Comparison of ENCODE assay signal across 21 cellular contexts in the genomic region with DNA sequence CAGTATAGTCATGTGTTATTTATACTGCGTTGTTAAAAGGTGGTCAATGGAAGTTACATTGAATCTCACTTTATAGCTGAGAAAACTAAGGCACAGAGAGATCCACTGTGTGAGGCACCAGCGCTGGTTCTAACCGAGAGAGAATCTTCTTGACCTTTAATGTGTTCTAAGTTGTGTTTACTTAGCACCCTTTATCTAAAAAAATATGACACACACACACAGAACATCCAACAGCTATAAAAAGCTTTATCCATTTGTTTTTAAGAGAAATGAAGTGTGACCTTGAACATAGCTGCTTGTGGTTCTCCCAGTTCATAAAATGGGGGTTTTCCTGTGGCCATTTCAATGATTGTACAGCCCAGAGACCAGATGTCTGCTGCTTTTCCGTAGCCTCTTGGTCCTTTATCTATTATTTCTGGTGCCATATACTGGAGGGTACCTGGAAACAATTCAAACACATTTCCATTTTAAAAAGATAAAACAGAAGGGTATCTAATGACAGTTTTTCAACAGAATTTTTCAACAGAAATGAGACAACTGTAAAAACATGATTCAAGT. TPM values are rescaled to one million over a fixed set of nuclear protein-coding genes. Genes with fewer than 3 reads are reported as not detected.
DNase-seq lines count a peak whose midpoint lies in the region; ATAC-seq, FAIRE-seq and TF ChIP-seq lines count a peak whose summit lies in the region.
"Had no signal": no experiment of that assay in that cellular context is flagged by ENCODE, and none has a peak within 500 bp of the region (broad histone marks: within the 10 kb centered on the region; RNA-seq: fewer than 3 reads in every experiment).

No MANE protein-coding gene starts in this region.

- no peak overlapping the region for H4K91ac ChIP-seq in mesenchymal stem cell (ENCODE audit: low read length)

- H3K9me2 ChIP-seq in GM23248 (ENCODE audit: insufficient read depth): no peaks in the 10 kb centered on the region

- H4K20me1 ChIP-seq in HepG2 (ENCODE audit: insufficient read depth, low read length) (no peaks in the 10 kb centered on the region), GM23248 (ENCODE audit: insufficient read depth) (no peaks in the 10 kb centered on the region)

- ATAC-seq in HepG2 (no peak), upper lobe of left lung (ENCODE audit: low FRiP score in 2 of 2) (no peak)
- ATAC-seq: right lobe of liver had no signal

- H4K8ac ChIP-seq in mesenchymal stem cell (ENCODE audit: low read length): no peak overlapping the region

- no peak for FAIRE-seq in HepG2 (lab: Jason Lieb, UNC)
- FAIRE-seq: islet of Langerhans had no signal

- H3K4me1 ChIP-seq in liver (ENCODE audit: control insufficient read depth in 4 of 4, insufficient read depth in 4 of 4, low read length in 3 of 4): peaks cover 0 to 14% (median 5%) of the 10 kb centered on the region in 4 donors
- no peaks in the 10 kb centered on the region for H3K4me1 ChIP-seq in HepG2 (ENCODE audit: insufficient read depth, low read length)
- peaks cover 37 to 72% of the 10 kb centered on the region in 2 donors for H3K4me1 ChIP-seq in adrenal gland (replicated peaks in 1 of 2)
- H3K4me1 ChIP-seq in mesenchymal stem cell (ENCODE audit: control insufficient read depth, insufficient read depth, low read depth, low read length): peaks cover 13% of the 10 kb centered on the region
- H3K4me1 ChIP-seq in GM23248 (ENCODE audit: insufficient read depth): peaks cover 28% of the 10 kb centered on the region
- peaks cover 17 to 25% (median 18%) of the 10 kb centered on the region in 4 donors for H3K4me1 ChIP-seq in upper lobe of left lung

- no peak overlapping the region for H2BK15ac ChIP-seq in mesenchymal stem cell (ENCODE audit: low read depth, poor library complexity, severe bottlenecking)

- no peak overlapping the region for H3K4ac ChIP-seq in mesenchymal stem cell (ENCODE audit: low read depth in 1 of 2, low read length in 2 of 2)

- H3K23ac ChIP-seq in mesenchymal stem cell (ENCODE audit: low read length in 2 of 2): no peak overlapping the region

- H2AFZ ChIP-seq in HepG2 (ENCODE audit: low read length) (no peak overlapping the region), mesenchymal stem cell (ENCODE audit: low read depth, low read length) (no peak overlapping the region), GM23248 (no peak overlapping the region)

- H3K9me3 ChIP-seq in liver (ENCODE audit: control insufficient read depth in 4 of 4, low read length in 3 of 4) (no peaks in the 10 kb centered on the region), HepG2 (ENCODE audit: low read length) (no peaks in the 10 kb centered on the region), adrenal gland (replicated peaks in 1 of 3) (no peaks in the 10 kb centered on the region), mesenchymal stem cell (ENCODE audit: control insufficient read depth, low read length) (no peaks in the 10 kb centered on the region), GM23248 (ENCODE audit: low read depth) (no peaks in the 10 kb centered on the region), upper lobe of left lung (no peaks in the 10 kb centered on the region)
- H3K9me3 ChIP-seq: right lobe of liver had no signal

- TF ChIP-seq POLR2A in HepG2 (IDR thresholded peaks at IDR 0.05; ENCODE audit: insufficient read depth in 1 of 2, low read depth in 2 of 2, low read length in 2 of 2) (no peak), adrenal gland (IDR thresholded peaks at IDR 0.05) (peak in 1 of 2 donors; percentile 37), upper lobe of left lung (IDR thresholded peaks at IDR 0.05) (no peak)

- POLR2A ChIA-PET in HepG2 (lab: Yijun Ruan, JAX): no interaction called here

- H3K36me3 ChIP-seq in liver (ENCODE audit: control insufficient read depth in 4 of 4, insufficient read depth in 3 of 4, low read depth in 1 of 4, low read length in 3 of 4): peaks cover 0 to 3% (median 1%) of the 10 kb centered on the region in 4 donors
- no peaks in the 10 kb centered on the region for H3K36me3 ChIP-seq in HepG2 (replicated peaks in 1 of 2; ENCODE audit: control insufficient read depth in 1 of 2, insufficient read depth in 2 of 2, low read length in 2 of 2)
- H3K36me3 ChIP-seq in adrenal gland (replicated peaks in 1 of 2): peaks cover 0 to 58% of the 10 kb centered on the region in 2 donors
- no peaks in the 10 kb centered on the region for H3K36me3 ChIP-seq in mesenchymal stem cell (ENCODE audit: control insufficient read depth in 1 of 2, insufficient read depth in 2 of 2, low read depth in 1 of 2, low read length in 2 of 2)
- H3K36me3 ChIP-seq in GM23248 (ENCODE audit: low read depth): no peaks in the 10 kb centered on the region
- H3K36me3 ChIP-seq in upper lobe of left lung: peaks cover 0 to 25% (median 10%) of the 10 kb centered on the region in 4 donors
- H3K36me3 ChIP-seq: right lobe of liver had no signal

- DNase-seq in HepG2 (ENCODE audit: low spot score) (no peak), adrenal gland (peak in 1 of 7 donors; percentile 7), mesenchymal stem cell (peak; percentile 68), GM23248 (no peak), upper lobe of left lung (no peak)
- DNase-seq in activated naive CD4-positive, alpha-beta T cell treated with anti-CD3 and anti-CD28 coated beads, Interleukin-2, amount 50 U/mL, for 16 hours: no peak
- DNase-seq: activated CD4-positive, alpha-beta T cell treated with anti-CD3 and anti-CD28 coated beads, Interleukin-2, amount 50 U/mL, for 4 hours; activated gamma-delta T cell; amniotic stem cell; CD4-positive, alpha-beta memory T cell; dorsolateral prefrontal cortex; foreskin fibroblast; H7; hippocampal formation; naive B cell; NCI-H1930; right lobe of liver; substantia nigra had no signal

- H3F3A ChIP-seq in GM23248 (ENCODE audit: insufficient read depth): peaks cover 33% of the 10 kb centered on the region

- intact Hi-C loops in HepG2 (cut with micrococcal nuclease; ENCODE audit: unreplicated experiment) (no loop called here), adrenal gland (cut with DNase I) (no loop called here)

- H2BK5ac ChIP-seq in mesenchymal stem cell (ENCODE audit: low read depth, low read length, poor library complexity, severe bottlenecking): no peak overlapping the region

- H3K79me1 ChIP-seq in mesenchymal stem cell (replicated peaks; ENCODE audit: low read length, poor library complexity, severe bottlenecking): peaks cover 2% of the 10 kb centered on the region

- no peak overlapping the region for H2BK120ac ChIP-seq in mesenchymal stem cell (ENCODE audit: low read depth, low read length)

- H3K27ac ChIP-seq in liver (ENCODE audit: low read depth in 1 of 2, low read length in 2 of 2): no peak overlapping the region
- no peak overlapping the region for H3K27ac ChIP-seq in HepG2 (ENCODE audit: extremely low read length, insufficient read depth, low read length)
- peak overlapping the region in 4 of 5 donors; percentile 3 to 61 (median 36) for H3K27ac ChIP-seq in adrenal gland
- peak overlapping the region; percentile 47 for H3K27ac ChIP-seq in mesenchymal stem cell (ENCODE audit: low read length, poor library complexity, severe bottlenecking)
- H3K27ac ChIP-seq in GM23248: no peak overlapping the region
- no peak overlapping the region for H3K27ac ChIP-seq in upper lobe of left lung
- H3K27ac ChIP-seq: dorsolateral prefrontal cortex, epithelial cell of prostate, right lobe of liver had no signal

- TF ChIP-seq EP300 in HepG2 (IDR thresholded peaks at IDR 0.05; ENCODE audit: low read depth in 2 of 2, low read length in 2 of 2) (no peak), HepG2 (CRISPR knock-in tag; IDR thresholded peaks at IDR 0.05; ENCODE audit: borderline replicate concordance) (no peak), upper lobe of left lung (IDR thresholded peaks at IDR 0.05) (no peak)

- H2BK12ac ChIP-seq in mesenchymal stem cell (ENCODE audit: low read length in 2 of 2): no peak overlapping the region

- no peak overlapping the region for H3K14ac ChIP-seq in mesenchymal stem cell (ENCODE audit: low read length in 2 of 2)

- no peak overlapping the region for H3K18ac ChIP-seq in mesenchymal stem cell (ENCODE audit: low read depth in 1 of 2, low read length in 2 of 2)

- TF ChIP-seq CTCF in liver (IDR thresholded peaks at IDR 0.05; ENCODE audit: low read depth, low read length, missing input control) (no peak), HepG2 (CRISPR knock-in tag; IDR thresholded peaks at IDR 0.05) (no peak), adrenal gland (IDR thresholded peaks at IDR 0.05) (no peak), upper lobe of left lung (IDR thresholded peaks at IDR 0.05) (no peak)

- 75% methylated on average over 4 of the region's 4 CpGs for WGBS in liver
- WGBS in HepG2 (ENCODE audit: low lambda C conversion rate): 12% methylated on average over 4 of the region's 4 CpGs
- 32 to 49% (median 38%) methylated on average over 4 of the region's 4 CpGs for WGBS in adrenal gland, 4 donors
- WGBS in mesenchymal stem cell: 73% methylated on average over 2 of the region's 4 CpGs
- 97 to 100% methylated on average over 4 of the region's 4 CpGs for WGBS in GM23248 (ENCODE audit: low coverage in 1 of 2, low lambda C conversion rate in 2 of 2, missing lambda C conversion rate in 2 of 2), 2 experiments
- 79 to 86% methylated on average over 4 of the region's 4 CpGs for WGBS in upper lobe of left lung, 2 donors

- TF ChIP-seq RAD21 in liver (IDR thresholded peaks at IDR 0.05): no peak
- no peak for TF ChIP-seq RAD21 in HepG2 (CRISPR knock-in tag; IDR thresholded peaks at IDR 0.05)

- no peak overlapping the region for H3K4me3 ChIP-seq in liver (ENCODE audit: low read depth in 1 of 3, low read length in 3 of 3)
- no peak overlapping the region for H3K4me3 ChIP-seq in HepG2 (replicated peaks in 1 of 3; ENCODE audit: insufficient read depth in 1 of 3, low read depth in 2 of 3, low read length in 3 of 3)
- H3K4me3 ChIP-seq in adrenal gland: no peak overlapping the region
- no peak overlapping the region for H3K4me3 ChIP-seq in mesenchymal stem cell (ENCODE audit: insufficient read depth in 1 of 2, low read depth in 1 of 2, low read length in 2 of 2)
- H3K4me3 ChIP-seq in GM23248: no peak overlapping the region
- H3K4me3 ChIP-seq in upper lobe of left lung: no peak overlapping the region
- H3K4me3 ChIP-seq: dorsolateral prefrontal cortex, right lobe of liver had no signal

- no peak overlapping the region for H2AK5ac ChIP-seq in mesenchymal stem cell (ENCODE audit: low read length, severe bottlenecking)

- H3K9ac ChIP-seq in liver (ENCODE audit: low read depth in 1 of 2, low read length in 2 of 2) (no peak overlapping the region), HepG2 (ENCODE audit: insufficient read depth, low read depth, low read length) (no peak overlapping the region), mesenchymal stem cell (ENCODE audit: low read length) (no peak overlapping the region), GM23248 (no peak overlapping the region)

- in situ Hi-C loops in HepG2 (cut with HindIII; ENCODE audit: extremely low pct_ligation_motif_present, low pct_unique_long_range_greater_than_20kb) (no loop called here), GM23248 (cut with MboI) (no loop called here)

- no peak overlapping the region for H3K4me2 ChIP-seq in HepG2 (ENCODE audit: low read depth, low read length)
- H3K4me2 ChIP-seq in mesenchymal stem cell (ENCODE audit: low read length, poor library complexity, severe bottlenecking): no peak overlapping the region
- no peak overlapping the region for H3K4me2 ChIP-seq in GM23248 (ENCODE audit: unreplicated experiment)

- CTCF ChIA-PET in HepG2 (lab: Yijun Ruan, JAX; ENCODE audit: low intra/inter-chr PET ratio, low total read pairs): no interaction called here

- H3K79me2 ChIP-seq in HepG2 (ENCODE audit: insufficient read depth, low read length) (no peaks in the 10 kb centered on the region), GM23248 (ENCODE audit: insufficient read depth) (no peaks in the 10 kb centered on the region)

- no TSS peak for BruUV-seq in HepG2 (replicated peaks; lab: Mats Ljungman, UMichigan)

- no peaks in the 10 kb centered on the region for H3K27me3 ChIP-seq in liver (ENCODE audit: control insufficient read depth in 4 of 4, insufficient read depth in 4 of 4, low read length in 3 of 4)
- H3K27me3 ChIP-seq in HepG2 (ENCODE audit: control insufficient read depth in 1 of 2, insufficient read depth in 2 of 2, low read length in 2 of 2): no peaks in the 10 kb centered on the region
- no peaks in the 10 kb centered on the region for H3K27me3 ChIP-seq in adrenal gland
- H3K27me3 ChIP-seq in mesenchymal stem cell (ENCODE audit: control insufficient read depth in 1 of 2, insufficient read depth in 1 of 2, low read length in 2 of 2): no peaks in the 10 kb centered on the region
- no peaks in the 10 kb centered on the region for H3K27me3 ChIP-seq in GM23248 (replicated peaks; ENCODE audit: insufficient read depth)
- H3K27me3 ChIP-seq in upper lobe of left lung: no peaks in the 10 kb centered on the region
- H3K27me3 ChIP-seq: dorsolateral prefrontal cortex, right lobe of liver had no signal

RNA-seq across cellular contexts. Expression of gene MAP7, which starts 54.8 kb away (rescaled TPM):
- total RNA-seq in liver (10 to 100 TPM in 1 of 2 donors, 1 to 10 TPM in 1; 3.2 to 17.5 TPM), HepG2 (2016; rRNA removed; fragmentation: Illumina TruSeq; extraction: Trizol) (0.04 and 0.07 TPM in 2 replicates), adrenal gland (10 to 100 TPM in 7 of 8 donors, 1 to 10 TPM in 1; 9.8 to 26.4 (median 11.9) TPM), upper lobe of left lung (10 to 100 TPM; 18.1 to 26.6 (median 24.2) TPM)
- polyA plus RNA-seq in liver (1 to 10 TPM; 8.1 to 8.4 TPM), HepG2 (2011; rRNA removed) (not detected in 2 replicates), adrenal gland (10 to 100 TPM in 1 of 3 donors, 1 to 10 TPM in 2; 4.7 to 31.6 (median 9.1) TPM), GM23248 (2016; fragmentation: Nextera tagmentation; extraction: Ambion mirVana) (0.79 TPM in 2 replicates)
- not detected in 2 replicates for total RNA-seq in HepG2 (2016; cell fraction: cytosol; rRNA removed; fragmentation: Illumina TruSeq; extraction: Trizol; ENCODE audit: low read depth)
- total RNA-seq in HepG2 (2016; cell fraction: insoluble cytoplasmic fraction; rRNA removed; fragmentation: Illumina TruSeq; extraction: Trizol): not detected in 2 replicates
- 0.06 and 0.07 TPM in 2 replicates for total RNA-seq in HepG2 (2016; cell fraction: membrane; rRNA removed; fragmentation: Illumina TruSeq; extraction: Trizol)
- total RNA-seq in HepG2 (2016; cell fraction: nucleus; rRNA removed; fragmentation: Illumina TruSeq; extraction: Trizol): not detected in 2 replicates
- polyA plus RNA-seq in HepG2 (2011; cell fraction: cytosol; rRNA removed): not detected in 2 replicates
- not detected in 2 replicates for polyA plus RNA-seq in HepG2 (2011; cell fraction: nucleus; rRNA removed)
- not detected in 2 replicates for polyA plus RNA-seq in HepG2 (2012)
- polyA plus RNA-seq in HepG2 (2016; cell fraction: cytosol; fragmentation: Illumina TruSeq; extraction: Trizol; ENCODE audit: low read depth): not detected in 2 replicates
- polyA plus RNA-seq in HepG2 (2016; cell fraction: insoluble cytoplasmic fraction; fragmentation: Illumina TruSeq; extraction: Trizol; ENCODE audit: low read depth): 0.05 and 0.13 TPM in 2 replicates
- not detected in 2 replicates for polyA plus RNA-seq in HepG2 (2016; cell fraction: membrane; fragmentation: Illumina TruSeq; extraction: Trizol; ENCODE audit: low read depth)
- polyA plus RNA-seq in HepG2 (2016; cell fraction: nucleus; fragmentation: Illumina TruSeq; extraction: Trizol; ENCODE audit: insufficient read depth, low read depth): not detected in 2 replicates
- 26.0 TPM in 1 of 2 replicates, not detected in the other for polyA minus RNA-seq in HepG2 (2011; rRNA and poly(A)+ RNA removed; ENCODE audit: low replicate concordance)
- polyA minus RNA-seq in HepG2 (2011; cell fraction: cytosol; rRNA and poly(A)+ RNA removed): 0.18 TPM in 1 of 2 replicates, not detected in the other
- polyA minus RNA-seq in HepG2 (2011; cell fraction: nucleus; rRNA and poly(A)+ RNA removed): 0.13 TPM in 1 of 2 replicates, not detected in the other
- polyA plus RNA-seq in mesenchymal stem cell (2013, experiment 1 of 2): 0.61 TPM
- 0.55 TPM for polyA plus RNA-seq in mesenchymal stem cell (2013, experiment 2 of 2)
- total RNA-seq in GM23248 (2014; rRNA removed; shearing (Covaris generic)): 0.76 and 1.9 TPM in 2 replicates

Comparison
In these comparisons a context has a peak if more than half of its experiments do, and no peak if none do; other contexts are left out.
1. H3K27ac ChIP-seq: peak in adrenal gland (4 of 5) and mesenchymal stem cell (single experiment); none in liver (0 of 2), HepG2 (single experiment), GM23248 (single experiment) and upper lobe of left lung (0 of 4).